12 cellular contexts compared by ENCODE assay signal in the genomic region with DNA sequence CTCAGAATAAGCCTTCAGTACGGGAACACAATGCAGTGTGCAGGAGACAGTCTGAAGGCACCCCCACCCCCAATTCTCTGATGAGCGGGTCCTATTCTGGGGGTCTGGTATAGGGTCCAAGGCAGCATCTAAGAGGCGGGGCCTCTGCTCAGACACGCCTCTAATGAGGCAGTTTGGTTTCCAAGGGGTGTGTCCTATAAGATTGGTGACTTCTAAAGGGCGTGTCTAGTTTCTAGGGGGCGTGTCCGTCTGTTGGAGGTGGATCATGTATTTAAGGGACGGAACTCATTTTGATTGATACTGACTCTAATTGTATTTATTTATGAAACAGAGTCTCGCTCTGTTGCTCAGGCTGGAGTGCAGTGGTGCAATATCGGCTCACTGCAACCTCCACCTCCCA. TPM values are rescaled to one million over a fixed set of nuclear protein-coding genes. Genes with fewer than 3 reads are reported as not detected.
DNase-seq lines count a peak whose midpoint lies in the region; ATAC-seq and TF ChIP-seq lines count a peak whose summit lies in the region.
"Had no signal": no experiment of that assay in that cellular context is flagged by ENCODE, and none has a peak within 500 bp of the region (broad histone marks: within the 10 kb centered on the region; RNA-seq: fewer than 3 reads in every experiment).

No MANE protein-coding gene starts in this region.

- peak; percentile 44 for DNase-seq in activated CD4-positive, alpha-beta T cell treated with anti-CD3 and anti-CD28 coated beads for 36 hours
- DNase-seq in activated CD4-positive, alpha-beta T cell treated with anti-CD3 and anti-CD28 coated beads for 4 hours: no peak
- DNase-seq in HUDEP-2 (lab: John Stamatoyannopoulos, UW; ENCODE audit: unreplicated experiment in 76 of 76): peak in 62 of 76 experiments; percentile 10 to 73 (median 44)
- peak; percentile 22 for DNase-seq in RPMI7951 (ENCODE audit: low read depth)
- peak in 1 of 3 donors; percentile 40 for DNase-seq in mucosa of descending colon
- DNase-seq: NCI-H526 treated with DMSO at 0.1 percent for 48 hours; stimulated activated CD4-positive, alpha-beta T cell treated with anti-CD3 and anti-CD28 coated beads, Interleukin-4, amount 100 ng/mL, for 1 hour; stimulated activated naive CD4-positive, alpha-beta T cell had no signal

- CTCF ChIA-PET in activated CD4-positive, alpha-beta T cell treated with anti-CD3 and anti-CD28 coated beads for 36 hours (lab: Charles Lee): no interaction called here

- no peak for TF ChIP-seq CTCF in mucosa of descending colon (IDR thresholded peaks at IDR 0.05)

- no peaks in the 10 kb centered on the region for H3K9me3 Mint-ChIP-seq in activated CD4-positive, alpha-beta T cell treated with anti-CD3 and anti-CD28 coated beads for 36 hours (ENCODE audit: low read depth)

- no peak overlapping the region for H3K27ac Mint-ChIP-seq in activated CD4-positive, alpha-beta T cell treated with anti-CD3 and anti-CD28 coated beads for 36 hours

- peaks cover 23% of the 10 kb centered on the region for H3K36me3 Mint-ChIP-seq in activated CD4-positive, alpha-beta T cell treated with anti-CD3 and anti-CD28 coated beads for 36 hours (ENCODE audit: low read depth)

- no peaks in the 10 kb centered on the region for H3K27me3 Mint-ChIP-seq in activated CD4-positive, alpha-beta T cell treated with anti-CD3 and anti-CD28 coated beads for 36 hours

- no peak for ATAC-seq in activated CD4-positive, alpha-beta T cell treated with anti-CD3 and anti-CD28 coated beads for 36 hours
- peak; percentile 33 for ATAC-seq in mucosa of descending colon
- ATAC-seq in GM19395 (IDR thresholded peaks at IDR 0.05; ENCODE audit: unreplicated experiment): no peak
- no peak for ATAC-seq in HG03139 (IDR thresholded peaks at IDR 0.05; ENCODE audit: unreplicated experiment)
- ATAC-seq in GM18498 (IDR thresholded peaks at IDR 0.05; ENCODE audit: unreplicated experiment): no peak

- no peak overlapping the region for H3K4me3 Mint-ChIP-seq in activated CD4-positive, alpha-beta T cell treated with anti-CD3 and anti-CD28 coated beads for 36 hours

- peaks cover 8% of the 10 kb centered on the region for H3K4me1 ChIP-seq in mucosa of descending colon (ENCODE audit: low read depth)

- intact Hi-C loops in activated CD4-positive, alpha-beta T cell treated with anti-CD3 and anti-CD28 coated beads for 36 hours (cut with DNase I, micrococcal nuclease): no loop called here
- intact Hi-C loops in mucosa of descending colon (cut with DNase I, micrococcal nuclease): no loop called here

- no peaks in the 10 kb centered on the region for H3K36me3 ChIP-seq in mucosa of descending colon (ENCODE audit: low read depth)

- H3K4me3 ChIP-seq in mucosa of descending colon: no peak overlapping the region
- H3K4me3 ChIP-seq: BLaER1 had no signal

- no peaks in the 10 kb centered on the region for H3K9me3 ChIP-seq in mucosa of descending colon

- POLR2A ChIA-PET in activated CD4-positive, alpha-beta T cell treated with anti-CD3 and anti-CD28 coated beads for 36 hours (lab: Charles Lee): no interaction called here

- H3K4me1 Mint-ChIP-seq in activated CD4-positive, alpha-beta T cell treated with anti-CD3 and anti-CD28 coated beads for 36 hours: peaks cover 14% of the 10 kb centered on the region

RNA-seq across cellular contexts. Expression of a gene that starts 8.7 kb away (rescaled TPM):
- total RNA-seq in activated CD4-positive, alpha-beta T cell treated with anti-CD3 and anti-CD28 coated beads for 36 hours: 10 to 100 TPM; 13.6 to 14.7 TPM
- total RNA-seq in RPMI7951 (2014; rRNA removed; shearing (Covaris generic)): 2.4 and 3.0 TPM in 2 replicates
- total RNA-seq in mucosa of descending colon: 10 to 100 TPM; 15.7 to 20.3 (median 20.0) TPM

RNA-seq across cellular contexts. Expression of a gene that starts 9.5 kb away (rescaled TPM):
- total RNA-seq in activated CD4-positive, alpha-beta T cell treated with anti-CD3 and anti-CD28 coated beads for 36 hours: 10 to 100 TPM; 16.2 to 18.6 TPM
- 14.7 and 16.9 TPM in 2 replicates for total RNA-seq in RPMI7951 (2014; rRNA removed; shearing (Covaris generic))
- 10 to 100 TPM; 25.5 to 27.1 (median 26.5) TPM for total RNA-seq in mucosa of descending colon

RNA-seq across cellular contexts. Expression of a gene that starts 10.0 kb away (rescaled TPM):
- 1 to 10 TPM; 7.2 to 7.5 TPM for total RNA-seq in activated CD4-positive, alpha-beta T cell treated with anti-CD3 and anti-CD28 coated beads for 36 hours
- 1.3 and 2.4 TPM in 2 replicates for total RNA-seq in RPMI7951 (2014; rRNA removed; shearing (Covaris generic))
- total RNA-seq in mucosa of descending colon: 10 to 100 TPM in 1 of 3 donors, 1 to 10 TPM in 2; 6.2 to 13.6 (median 7.2) TPM

RNA-seq across cellular contexts. Expression of a gene that starts 14.8 kb away (rescaled TPM):
- 10 to 100 TPM; 11.4 to 12.1 TPM for total RNA-seq in activated CD4-positive, alpha-beta T cell treated with anti-CD3 and anti-CD28 coated beads for 36 hours
- 0.12 and 0.68 TPM in 2 replicates for total RNA-seq in RPMI7951 (2014; rRNA removed; shearing (Covaris generic))
- total RNA-seq in mucosa of descending colon: 10 to 100 TPM; 12.7 to 18.5 (median 13.2) TPM

RNA-seq across cellular contexts. Expression of a gene that starts 33.7 kb away (rescaled TPM):
- 1 to 10 TPM; 3.2 to 4.3 TPM for total RNA-seq in activated CD4-positive, alpha-beta T cell treated with anti-CD3 and anti-CD28 coated beads for 36 hours
- total RNA-seq in RPMI7951 (2014; rRNA removed; shearing (Covaris generic)): 1.6 and 2.6 TPM in 2 replicates
- 10 to 100 TPM in 2 of 3 donors, 1 to 10 TPM in 1; 8.7 to 13.8 (median 10.1) TPM for total RNA-seq in mucosa of descending colon

Comparison
In these comparisons a context has a peak if more than half of its experiments do, and no peak if none do; other contexts are left out.
1. DNase-seq: peak in activated CD4-positive, alpha-beta T cell treated with anti-CD3 and anti-CD28 coated beads for 36 hours (single experiment), HUDEP-2 (62 of 76) and RPMI7951 (single experiment); none in activated CD4-positive, alpha-beta T cell treated with anti-CD3 and anti-CD28 coated beads for 4 hours (0 of 2).